33 cellular contexts compared by ENCODE assay signal in genomic region chr10:31479752-31480151, GRCh38.
A peak's percentile ranks its signal among the peaks of the same experiment; 100 is the strongest.
DNase-seq lines count a peak whose midpoint lies in the region; ATAC-seq, FAIRE-seq and TF ChIP-seq lines count a peak whose summit lies in the region.
"Had no signal": no experiment of that assay in that cellular context is flagged by ENCODE, and none has a peak within 500 bp of the region (broad histone marks: within the 10 kb centered on the region; RNA-seq: fewer than 3 reads in every experiment).

No MANE protein-coding gene starts in this region.

- DNase-seq in DND-41 = no peak
- DNase-seq in KG1 (lab: John Stamatoyannopoulos, UW) = peak; percentile 15
- peak; percentile 25 for DNase-seq in amniotic epithelial cell (ENCODE audit: low read depth)
- no peak for DNase-seq in kidney
- DNase-seq in activated CD8-positive, alpha-beta T cell treated with anti-CD3 and anti-CD28 coated beads for 36 hours = no peak
- DNase-seq in UCSD-AML1 (lab: John Stamatoyannopoulos, UW; ENCODE audit: unreplicated experiment) = no peak
- no peak for DNase-seq in esophagus muscularis mucosa (ENCODE audit: extremely low spot score)
- DNase-seq: activated CD4-positive, alpha-beta memory T cell treated with anti-CD3 and anti-CD28 coated beads, Interleukin-2, amount 10 ng/mL, durations not matched to agents 7 days and 5 days; activated CD4-positive, alpha-beta T cell treated with anti-CD3 and anti-CD28 coated beads for 1 hour; activated naive CD8-positive, alpha-beta T cell treated with anti-CD3 and anti-CD28 coated beads, Interleukin-2, amount 10 ng/mL, durations not matched to agents 7 days and 5 days; activated T-cell treated with anti-CD3 and anti-CD28 coated beads for 4 hours; dorsolateral prefrontal cortex; foreskin fibroblast; H9; heart right ventricle; KBM-7; kidney glomerular epithelial cell; lower lobe of right lung; NCI-H2171 treated with DMSO at 0.1 percent for 48 hours; NCI-H510A treated with DMSO at 0.1 percent for 48 hours; retina; stimulated activated CD4-positive, alpha-beta T cell treated with anti-CD3 and anti-CD28 coated beads, Interleukin-1b, Interleukin-23, amount 100 ng/mL, for 48 hours; stimulated activated CD8-positive, alpha-beta memory T cell treated with anti-CD3 and anti-CD28 coated beads, Interleukin-4, amount 100 ng/mL, for 48 hours; stomach; T-cell; thyroid gland had no signal

- FAIRE-seq in kidney (lab: Jason Lieb, UNC) = peak; percentile 42

- intact Hi-C loops in kidney (cut with DNase I) (no loop called here), esophagus muscularis mucosa (cut with DNase I) (no loop called here)
- intact Hi-C loops in activated CD8-positive, alpha-beta T cell treated with anti-CD3 and anti-CD28 coated beads for 36 hours (cut with micrococcal nuclease) = no loop called here

- TF ChIP-seq EP300 in esophagus muscularis mucosa (IDR thresholded peaks at IDR 0.05) = no peak

- no peak overlapping the region for H3K27ac Mint-ChIP-seq in activated CD8-positive, alpha-beta T cell treated with anti-CD3 and anti-CD28 coated beads for 36 hours
- H3K27ac Mint-ChIP-seq: activated CD4-positive, alpha-beta memory T cell treated with anti-CD3 and anti-CD28 coated beads, Interleukin-2, amount 10 ng/mL, durations not matched to agents 7 days and 5 days; activated naive CD8-positive, alpha-beta T cell treated with anti-CD3 and anti-CD28 coated beads, Interleukin-2, amount 10 ng/mL, durations not matched to agents 7 days and 5 days; CD14-positive monocyte; H9; nephron; T-cell had no signal

- TF ChIP-seq POLR2A in esophagus muscularis mucosa (IDR thresholded peaks at IDR 0.05; ENCODE audit: low read depth) = no peak

- H3K27me3 Mint-ChIP-seq in activated CD8-positive, alpha-beta T cell treated with anti-CD3 and anti-CD28 coated beads for 36 hours = no peaks in the 10 kb centered on the region
- H3K27me3 Mint-ChIP-seq: activated CD4-positive, alpha-beta memory T cell treated with anti-CD3 and anti-CD28 coated beads, Interleukin-2, amount 10 ng/mL, durations not matched to agents 7 days and 5 days; activated naive CD8-positive, alpha-beta T cell treated with anti-CD3 and anti-CD28 coated beads, Interleukin-2, amount 10 ng/mL, durations not matched to agents 7 days and 5 days; central memory CD8-positive, alpha-beta T cell; T-cell had no signal

- peaks cover 27% of the 10 kb centered on the region for H3K9me3 Mint-ChIP-seq in activated CD8-positive, alpha-beta T cell treated with anti-CD3 and anti-CD28 coated beads for 36 hours
- H3K9me3 Mint-ChIP-seq: central memory CD8-positive, alpha-beta T cell had no signal

- H4K20me1 ChIP-seq in DND-41 (ENCODE audit: insufficient read depth, low read length) = no peaks in the 10 kb centered on the region

- ATAC-seq in DND-41 (ENCODE audit: insufficient read depth, low read depth) (peak; percentile 85), GM19455 (IDR thresholded peaks at IDR 0.05; ENCODE audit: unreplicated experiment) (no peak)
- ATAC-seq in activated CD8-positive, alpha-beta T cell treated with anti-CD3 and anti-CD28 coated beads for 36 hours = no peak
- ATAC-seq: heart right ventricle, lower lobe of right lung, Panc1, T-cell had no signal

- no peak for TF ChIP-seq CTCF in DND-41 (IDR thresholded peaks at IDR 0.05; ENCODE audit: borderline replicate concordance, extremely low read depth, low read length, poor library complexity, severe bottlenecking)
- no peak for TF ChIP-seq CTCF in kidney (IDR thresholded peaks at IDR 0.05; ENCODE audit: borderline replicate concordance, extremely low read depth, insufficient read depth)
- no peak for TF ChIP-seq CTCF in activated CD8-positive, alpha-beta T cell treated with anti-CD3 and anti-CD28 coated beads for 36 hours (IDR thresholded peaks at IDR 0.05)
- no peak for TF ChIP-seq CTCF in esophagus muscularis mucosa (IDR thresholded peaks at IDR 0.05)

- H3K79me2 ChIP-seq in DND-41 (ENCODE audit: insufficient read depth, low read length) = peaks cover 54% of the 10 kb centered on the region

- H3K4me3 ChIP-seq in DND-41 (ENCODE audit: low read depth in 1 of 2, low read length in 2 of 2) (no peak overlapping the region), kidney (ENCODE audit: low read length in 2 of 2) (no peak overlapping the region), esophagus muscularis mucosa (no peak overlapping the region)
- H3K4me3 ChIP-seq: dorsolateral prefrontal cortex, heart right ventricle, lower lobe of right lung, SJCRH30, smooth muscle cell, stomach, thyroid gland had no signal

- H3K27me3 ChIP-seq in DND-41 (ENCODE audit: insufficient read depth, low read length, poor library complexity) (no peaks in the 10 kb centered on the region), esophagus muscularis mucosa (no peaks in the 10 kb centered on the region)
- H3K27me3 ChIP-seq: dorsolateral prefrontal cortex, heart right ventricle, SJCRH30, stomach, thyroid gland had no signal

- peaks cover 28% of the 10 kb centered on the region for H3K36me3 Mint-ChIP-seq in activated CD8-positive, alpha-beta T cell treated with anti-CD3 and anti-CD28 coated beads for 36 hours (ENCODE audit: low read depth)
- H3K36me3 Mint-ChIP-seq: CD14-positive monocyte had no signal

- CTCF ChIA-PET in activated CD8-positive, alpha-beta T cell treated with anti-CD3 and anti-CD28 coated beads for 36 hours (lab: Charles Lee) = interaction anchor here (1.0 kb wide), 1 partner anchor 11 kb away, joined by 5 read pairs; no protein-coding TSS in a partner anchor

- no peak overlapping the region for H3K4me3 Mint-ChIP-seq in activated CD8-positive, alpha-beta T cell treated with anti-CD3 and anti-CD28 coated beads for 36 hours
- H3K4me3 Mint-ChIP-seq: activated CD4-positive, alpha-beta memory T cell treated with anti-CD3 and anti-CD28 coated beads, Interleukin-2, amount 10 ng/mL, durations not matched to agents 7 days and 5 days; activated naive CD8-positive, alpha-beta T cell treated with anti-CD3 and anti-CD28 coated beads, Interleukin-2, amount 10 ng/mL, durations not matched to agents 7 days and 5 days; CD14-positive monocyte; central memory CD8-positive, alpha-beta T cell; H9; nephron; T-cell had no signal

- H3K27ac ChIP-seq in DND-41 (ENCODE audit: low read length) (peak overlapping the region; percentile 90), kidney (ENCODE audit: low read depth in 2 of 2, low read length in 2 of 2) (no peak overlapping the region), esophagus muscularis mucosa (replicated peaks in 1 of 4) (no peak overlapping the region)
- H3K27ac ChIP-seq: dorsolateral prefrontal cortex, heart right ventricle, lower lobe of right lung, SJCRH30, stomach, thyroid gland had no signal

- H2AFZ ChIP-seq in DND-41 (ENCODE audit: low read depth, low read length) = no peak overlapping the region

- H3K4me1 ChIP-seq in DND-41 (ENCODE audit: insufficient read depth, low read length) = peaks cover 57% of the 10 kb centered on the region
- no peaks in the 10 kb centered on the region for H3K4me1 ChIP-seq in kidney (ENCODE audit: control insufficient read depth in 1 of 2, insufficient read depth in 1 of 2, low read depth in 1 of 2, low read length in 2 of 2)
- no peaks in the 10 kb centered on the region for H3K4me1 ChIP-seq in esophagus muscularis mucosa
- H3K4me1 ChIP-seq: lower lobe of right lung, SJCRH30, thyroid gland had no signal

- POLR2A ChIA-PET in activated CD8-positive, alpha-beta T cell treated with anti-CD3 and anti-CD28 coated beads for 36 hours (lab: Charles Lee) = no interaction called here

- H3K36me3 ChIP-seq in DND-41 (ENCODE audit: insufficient read depth, low read length) = peaks cover 43% of the 10 kb centered on the region
- no peaks in the 10 kb centered on the region for H3K36me3 ChIP-seq in kidney (ENCODE audit: control insufficient read depth in 1 of 2, insufficient read depth in 2 of 2, low read length in 2 of 2)
- no peaks in the 10 kb centered on the region for H3K36me3 ChIP-seq in esophagus muscularis mucosa
- H3K36me3 ChIP-seq: lower lobe of right lung, stomach, thyroid gland had no signal

- peak overlapping the region; percentile 47 for H3K4me2 ChIP-seq in DND-41 (ENCODE audit: insufficient read depth, low read length)
- H3K4me2 ChIP-seq: smooth muscle cell had no signal

- peak overlapping the region; percentile 40; the same call in 1 of the 2 replicates for H3K9ac ChIP-seq in DND-41 (ENCODE audit: low read depth, low read length)
- no peak overlapping the region for H3K9ac ChIP-seq in kidney (ENCODE audit: low read length in 2 of 2)

- H3K9me3 ChIP-seq in DND-41 (ENCODE audit: insufficient read depth, low read length, severe bottlenecking) = peaks cover 6% of the 10 kb centered on the region
- H3K9me3 ChIP-seq in kidney (ENCODE audit: control insufficient read depth in 1 of 2, low read length in 2 of 2) = peaks cover 0 to 4% of the 10 kb centered on the region in 2 donors
- H3K9me3 ChIP-seq in esophagus muscularis mucosa = peaks cover 0 to 15% (median 12%) of the 10 kb centered on the region in 4 donors
- H3K9me3 ChIP-seq: lower lobe of right lung, thyroid gland had no signal

- peaks cover 15% of the 10 kb centered on the region for H3K4me1 Mint-ChIP-seq in activated CD8-positive, alpha-beta T cell treated with anti-CD3 and anti-CD28 coated beads for 36 hours (ENCODE audit: low read depth)
- H3K4me1 Mint-ChIP-seq: activated CD4-positive, alpha-beta memory T cell treated with anti-CD3 and anti-CD28 coated beads, Interleukin-2, amount 10 ng/mL, durations not matched to agents 7 days and 5 days; CD14-positive monocyte; H9; nephron had no signal

Comparison
In these comparisons a context has a peak if more than half of its experiments do, and no peak if none do; other contexts are left out.
1. DNase-seq: peak in KG1 (single experiment) and amniotic epithelial cell (single experiment); none in DND-41 (single experiment), kidney (single experiment), activated CD8-positive, alpha-beta T cell treated with anti-CD3 and anti-CD28 coated beads for 36 hours (single experiment), UCSD-AML1 (single experiment) and esophagus muscularis mucosa (single experiment).